12 cellular contexts compared by ENCODE assay signal in genomic region chr22:37240941-37241320, GRCh38. TPM values are rescaled to one million over a fixed set of nuclear protein-coding genes. Genes with fewer than 3 reads are reported as not detected.
A peak's percentile ranks its signal among the peaks of the same experiment; 100 is the strongest.
DNase-seq lines count a peak whose midpoint lies in the region; ATAC-seq and TF ChIP-seq lines count a peak whose summit lies in the region.
"Had no signal": no experiment of that assay in that cellular context is flagged by ENCODE, and none has a peak within 500 bp of the region (broad histone marks: within the 10 kb centered on the region; RNA-seq: fewer than 3 reads in every experiment).

No MANE protein-coding gene starts in this region.

- H3K4me1 Mint-ChIP-seq in CD4-positive, alpha-beta memory T cell = peaks cover 52 to 91% (median 70%) of the 10 kb centered on the region in 4 donors
- peaks cover 69% of the 10 kb centered on the region for H3K4me1 Mint-ChIP-seq in activated naive CD4-positive, alpha-beta T cell treated with anti-CD3 and anti-CD28 coated beads, Interleukin-2, amount 50 U/mL, for 24 hours

- H3K79me1 ChIP-seq in IMR-90 (ENCODE audit: low read depth in 1 of 2, low read length in 2 of 2) (peaks cover 8 to 21% of the 10 kb centered on the region in 2 experiments; a peak in 3 of 4 replicates), neuronal stem cell (ENCODE audit: low read depth, low read length) (no peaks in the 10 kb centered on the region)

- peak overlapping the region; percentile 23 for H2AK9ac ChIP-seq in IMR-90 (replicated peaks; ENCODE audit: low read depth, low read length, poor library complexity)

- CTCF ChIA-PET in CD4-positive, alpha-beta memory T cell (lab: Charles Lee; ENCODE audit: partially characterized antibody) = interaction anchor here (0.8 to 19.1 kb wide), 5 partner anchors 10 to 42 kb away, joined by 3 to 491 read pairs (median 87); no protein-coding TSS in a partner anchor
- CTCF ChIA-PET in IMR-90 (lab: Yijun Ruan, JAX) = no interaction called here

- TF ChIP-seq POLR2A in IMR-90 (IDR thresholded peaks at IDR 0.05; ENCODE audit: low read depth, low read length) = no peak

- in situ Hi-C loops in IMR-90 (cut with MboI; ENCODE audit: low sequenced_read_pairs) = no loop called here

- H4K5ac ChIP-seq in IMR-90 (ENCODE audit: low read depth, low read length) = no peak overlapping the region

- H2AFZ ChIP-seq in IMR-90 (replicated peaks; ENCODE audit: low read length, poor library complexity) = no peak overlapping the region
- peak overlapping the region; percentile 26 for H2AFZ ChIP-seq in neuronal stem cell (ENCODE audit: low read length)

- H4K91ac ChIP-seq in IMR-90 (ENCODE audit: insufficient read depth, low read depth, low read length) (no peak overlapping the region), neuronal stem cell (ENCODE audit: low read depth, low read length, poor library complexity) (no peak overlapping the region)

- H2BK20ac ChIP-seq in IMR-90 (ENCODE audit: low read depth, low read length) = no peak overlapping the region

- dilution Hi-C loops in IMR-90 (cut with HindIII; ENCODE audit: low sequenced_read_pairs, unreplicated experiment) = no loop called here

- H3K4me3 ChIP-seq in CD4-positive, alpha-beta memory T cell (ENCODE audit: low read length in 2 of 2) = peak overlapping the region; percentile 67 to 99
- H3K4me3 ChIP-seq in IMR-90 (ENCODE audit: insufficient read depth, low read depth, low read length) (no peak overlapping the region), neuronal stem cell (ENCODE audit: low read length in 2 of 2) (no peak overlapping the region)

- intact Hi-C loops in CD4-positive, alpha-beta memory T cell (cut with micrococcal nuclease) = loop anchor here (5.0 kb wide), 3 partner anchors 74 to 366 kb away; partner anchors contain the start of gene GGA1
- intact Hi-C loops in IMR-90 (cut with micrococcal nuclease) = no loop called here

- H3K27ac Mint-ChIP-seq in CD4-positive, alpha-beta memory T cell = peak overlapping the region; percentile 87 to 98 (median 97)
- peak overlapping the region; percentile 84 for H3K27ac Mint-ChIP-seq in activated naive CD4-positive, alpha-beta T cell treated with anti-CD3 and anti-CD28 coated beads, Interleukin-2, amount 50 U/mL, for 24 hours

- H3K23ac ChIP-seq in IMR-90 (ENCODE audit: low read depth, low read length) = no peak overlapping the region
- H3K23ac ChIP-seq in neuronal stem cell (ENCODE audit: low read depth, low read length, poor library complexity) = no peak overlapping the region

- H3K27me3 Mint-ChIP-seq in CD4-positive, alpha-beta memory T cell = no peaks in the 10 kb centered on the region
- H3K27me3 Mint-ChIP-seq in activated naive CD4-positive, alpha-beta T cell treated with anti-CD3 and anti-CD28 coated beads, Interleukin-2, amount 50 U/mL, for 24 hours = no peaks in the 10 kb centered on the region

- H3K4ac ChIP-seq in IMR-90 (ENCODE audit: low read depth, low read length) (no peak overlapping the region), neuronal stem cell (ENCODE audit: low read length) (no peak overlapping the region)

- H2BK120ac ChIP-seq in IMR-90 (ENCODE audit: low read depth, low read length) = no peak overlapping the region
- H2BK120ac ChIP-seq in neuronal stem cell (ENCODE audit: low read depth, low read length) = no peak overlapping the region

- peaks cover 36 to 68% of the 10 kb centered on the region in 2 donors for H3K36me3 Mint-ChIP-seq in CD4-positive, alpha-beta memory T cell
- peaks cover 25% of the 10 kb centered on the region for H3K36me3 Mint-ChIP-seq in activated naive CD4-positive, alpha-beta T cell treated with anti-CD3 and anti-CD28 coated beads, Interleukin-2, amount 50 U/mL, for 24 hours

- no peaks in the 10 kb centered on the region for H4K20me1 ChIP-seq in IMR-90 (ENCODE audit: insufficient read depth, low read length)

- peaks cover 0 to 2% (median 0%) of the 10 kb centered on the region in 8 donors for H3K9me3 Mint-ChIP-seq in CD4-positive, alpha-beta memory T cell
- no peaks in the 10 kb centered on the region for H3K9me3 Mint-ChIP-seq in activated naive CD4-positive, alpha-beta T cell treated with anti-CD3 and anti-CD28 coated beads, Interleukin-2, amount 50 U/mL, for 24 hours

- H2BK12ac ChIP-seq in neuronal stem cell (ENCODE audit: low read length) = no peak overlapping the region

- peak in 1 of 5 donors; percentile 59 for DNase-seq in CD4-positive, alpha-beta memory T cell
- DNase-seq in IMR-90 (no peak), neuronal stem cell (ENCODE audit: low spot score) (no peak), COLO829 (ENCODE audit: low spot score) (no peak), AG08396 (ENCODE audit: low spot score) (no peak)
- DNase-seq: Calu3, OCI-M1 had no signal

- H3K4me1 ChIP-seq in CD4-positive, alpha-beta memory T cell (ENCODE audit: insufficient read depth, low read length) = peaks cover 78% of the 10 kb centered on the region
- H3K4me1 ChIP-seq in IMR-90 (ENCODE audit: control insufficient read depth, insufficient read depth, low read length) (peaks cover 15% of the 10 kb centered on the region), neuronal stem cell (ENCODE audit: control insufficient read depth in 2 of 2, insufficient read depth in 1 of 2, low read depth in 1 of 2, low read length in 2 of 2) (peaks cover 9 to 10% of the 10 kb centered on the region in 2 donors)

- peaks cover 30% of the 10 kb centered on the region for H3K36me3 ChIP-seq in CD4-positive, alpha-beta memory T cell (ENCODE audit: insufficient read depth, low read length)
- H3K36me3 ChIP-seq in IMR-90 (ENCODE audit: control insufficient read depth, insufficient read depth, low read length) = no peaks in the 10 kb centered on the region
- H3K36me3 ChIP-seq in neuronal stem cell (replicated peaks in 1 of 2; ENCODE audit: control insufficient read depth in 2 of 2, insufficient read depth in 2 of 2, low read length in 2 of 2) = no peaks in the 10 kb centered on the region

- ATAC-seq in IMR-90 (ENCODE audit: low read depth) (no peak), GM18520 (IDR thresholded peaks at IDR 0.05; ENCODE audit: unreplicated experiment) (no peak), GM21515 (IDR thresholded peaks at IDR 0.05; ENCODE audit: unreplicated experiment) (no peak)

- no peak overlapping the region for H3K56ac ChIP-seq in IMR-90 (ENCODE audit: extremely low read depth, insufficient read depth, low read length)

- POLR2A ChIA-PET in CD4-positive, alpha-beta memory T cell (lab: Charles Lee; ENCODE audit: partially characterized antibody) = interaction anchor here (0.8 to 18.6 kb wide), 10 partner anchors 10 to 244 kb away, joined by 3 to 646 read pairs (median 47); partner anchors contain the start of genes IL2RB and MFNG
- POLR2A ChIA-PET in IMR-90 (lab: Charles Lee; ENCODE audit: unreplicated experiment) = no interaction called here

- H3K27ac ChIP-seq in CD4-positive, alpha-beta memory T cell (ENCODE audit: low read depth, low read length) = peak overlapping the region; percentile 91
- H3K27ac ChIP-seq in IMR-90 (ENCODE audit: insufficient read depth, low read length) (no peak overlapping the region), neuronal stem cell (replicated peaks; ENCODE audit: low read length) (no peak overlapping the region)

- no TSS peak for BruUV-seq in IMR-90 (replicated peaks; lab: Mats Ljungman, UMichigan)

- TF ChIP-seq RAD21 in IMR-90 (IDR thresholded peaks at IDR 0.05; ENCODE audit: low read length) = no peak

- H3K9me3 ChIP-seq in CD4-positive, alpha-beta memory T cell (ENCODE audit: control insufficient read depth in 1 of 2, low read length in 2 of 2) = no peaks in the 10 kb centered on the region
- H3K9me3 ChIP-seq in IMR-90 (ENCODE audit: control insufficient read depth, insufficient read depth, low read length) = no peaks in the 10 kb centered on the region
- H3K9me3 ChIP-seq in neuronal stem cell (replicated peaks in 1 of 2; ENCODE audit: control insufficient read depth in 2 of 2, insufficient read depth in 1 of 2, low read depth in 1 of 2, low read length in 2 of 2) = no peaks in the 10 kb centered on the region

- H3K9ac ChIP-seq in IMR-90 (ENCODE audit: low read depth, low read length) = no peak overlapping the region
- peak overlapping the region; percentile 46 for H3K9ac ChIP-seq in neuronal stem cell (ENCODE audit: low read depth, low read length, poor library complexity)

- no peak for TF ChIP-seq CTCF in IMR-90 (conservative IDR thresholded peaks at IDR 0.05; ENCODE audit: low read depth, low read length)

- H3K4me2 ChIP-seq in IMR-90 (ENCODE audit: low read depth, low read length) (no peak overlapping the region), neuronal stem cell (ENCODE audit: insufficient read depth, low read length, poor library complexity, severe bottlenecking) (no peak overlapping the region)

- H2BK5ac ChIP-seq in IMR-90 (ENCODE audit: low read depth, low read length, poor library complexity, severe bottlenecking) = no peak overlapping the region
- H2BK5ac ChIP-seq in neuronal stem cell (ENCODE audit: low read length) = no peak overlapping the region

- H2BK15ac ChIP-seq in IMR-90 (ENCODE audit: low read depth, low read length) (no peak overlapping the region), neuronal stem cell (ENCODE audit: low read length) (peak overlapping the region; percentile 7)

- 94% methylated on average over 5 of the region's 7 CpGs; no CpG with 5 or more reads in 1 of the 2 experiments for WGBS in IMR-90 (ENCODE audit: extremely low coverage in 2 of 2, insufficient read length in 1 of 2), 2 experiments
- WGBS in neuronal stem cell (ENCODE audit: extremely low coverage in 2 of 2, insufficient read length in 2 of 2, insufficient replicate concordance in 1 of 2), 2 donors = no CpG with 5 or more reads among the region's 7 CpGs

- H3K27me3 ChIP-seq in CD4-positive, alpha-beta memory T cell (ENCODE audit: insufficient read depth, low read length) = no peaks in the 10 kb centered on the region
- H3K27me3 ChIP-seq in IMR-90 (ENCODE audit: control insufficient read depth, insufficient read depth, low read length) (no peaks in the 10 kb centered on the region), neuronal stem cell (ENCODE audit: control insufficient read depth in 3 of 3, insufficient read depth in 3 of 3, low read depth in 1 of 3, low read length in 3 of 3) (peaks cover 0 to 22% (median 0%) of the 10 kb centered on the region in 3 experiments)

- H3K4me3 Mint-ChIP-seq in CD4-positive, alpha-beta memory T cell = peak overlapping the region; percentile 91 to 99 (median 96)
- peak overlapping the region; percentile 86 for H3K4me3 Mint-ChIP-seq in activated naive CD4-positive, alpha-beta T cell treated with anti-CD3 and anti-CD28 coated beads, Interleukin-2, amount 50 U/mL, for 24 hours

- H4K8ac ChIP-seq in IMR-90 (ENCODE audit: low read depth in 2 of 2, low read length in 2 of 2) = no peak overlapping the region
- H4K8ac ChIP-seq in neuronal stem cell (ENCODE audit: low read depth, low read length) = no peak overlapping the region

- H3K14ac ChIP-seq in IMR-90 (replicated peaks; ENCODE audit: low read depth, low read length) = no peak overlapping the region
- H3K14ac ChIP-seq in neuronal stem cell (ENCODE audit: low read length) = peak overlapping the region; percentile 94

- peaks cover 3% of the 10 kb centered on the region for H3K9me1 ChIP-seq in IMR-90 (ENCODE audit: insufficient read depth, low read length)

- H2AK5ac ChIP-seq in IMR-90 (ENCODE audit: low read depth, low read length) = no peak overlapping the region
- H2AK5ac ChIP-seq in neuronal stem cell (ENCODE audit: low read depth, low read length) = peak overlapping the region; percentile 67

- H3K18ac ChIP-seq in IMR-90 (ENCODE audit: low read depth, low read length) (no peak overlapping the region), neuronal stem cell (ENCODE audit: low read length) (peak overlapping the region; percentile 68)

RNA-seq across cellular contexts. Expression of gene RAC2, which starts 3.1 kb away (rescaled TPM):
- 100 to 1,000 TPM; 304 to 318 TPM for total RNA-seq in CD4-positive, alpha-beta memory T cell
- polyA plus RNA-seq in CD4-positive, alpha-beta memory T cell = 100 to 1,000 TPM; 724 to 917 TPM
- 10.0 and 11.1 TPM in 2 replicates for total RNA-seq in IMR-90 (2012; rRNA removed)
- 72.3 and 77.1 TPM in 2 replicates for polyA plus RNA-seq in IMR-90 (2012; rRNA removed)
- polyA plus RNA-seq in IMR-90 (2012; cell fraction: cytosol; rRNA removed) = 56.9 and 106 TPM in 2 replicates
- 33.8 and 79.6 TPM in 2 replicates for polyA plus RNA-seq in IMR-90 (2012; cell fraction: nucleus; rRNA removed; ENCODE audit: low replicate concordance)
- 1.2 TPM for polyA plus RNA-seq in neuronal stem cell (2013, experiment 1 of 2)
- polyA plus RNA-seq in neuronal stem cell (2013, experiment 2 of 2) = 1.1 TPM
- total RNA-seq: myocyte had no signal

RNA-seq across cellular contexts. Expression of gene SSTR3, which starts 28.7 kb away (rescaled TPM):
- total RNA-seq in CD4-positive, alpha-beta memory T cell = 1 to 10 TPM; 8.2 to 9.3 TPM
- 1 to 10 TPM in 1 of 2 donors, under 1 TPM in 1; 0.50 to 1.4 TPM for polyA plus RNA-seq in CD4-positive, alpha-beta memory T cell
- total RNA-seq in IMR-90 (2012; rRNA removed) = under 0.01 TPM in 2 replicates
- 0.07 TPM in 2 replicates for polyA plus RNA-seq in IMR-90 (2012; rRNA removed)
- polyA plus RNA-seq in IMR-90 (2012; cell fraction: cytosol; rRNA removed) = 0.03 and 0.04 TPM in 2 replicates
- 0.09 and 0.16 TPM in 2 replicates for polyA plus RNA-seq in IMR-90 (2012; cell fraction: nucleus; rRNA removed; ENCODE audit: low replicate concordance)
- polyA plus RNA-seq in neuronal stem cell (2013, experiment 1 of 2) = 0.22 TPM
- polyA plus RNA-seq in neuronal stem cell (2013, experiment 2 of 2) = 0.28 TPM
- total RNA-seq: Calu3, LHCN-M2, myocyte had no signal

RNA-seq across cellular contexts. Expression of gene CYTH4, which starts 41.4 kb away (rescaled TPM):
- total RNA-seq in CD4-positive, alpha-beta memory T cell = 100 to 1,000 TPM; 169 to 177 TPM
- polyA plus RNA-seq in CD4-positive, alpha-beta memory T cell = 10 to 100 TPM; 39.4 to 57.0 TPM
- total RNA-seq in IMR-90 (2012; rRNA removed) = 0.28 and 0.36 TPM in 2 replicates
- polyA plus RNA-seq in IMR-90 (2012; rRNA removed) = 0.55 and 0.85 TPM in 2 replicates
- polyA plus RNA-seq in IMR-90 (2012; cell fraction: cytosol; rRNA removed) = 0.38 TPM in 2 replicates
- polyA plus RNA-seq in IMR-90 (2012; cell fraction: nucleus; rRNA removed; ENCODE audit: low replicate concordance) = 0.68 and 0.84 TPM in 2 replicates
- not detected for polyA plus RNA-seq in neuronal stem cell (2013, experiment 1 of 2)
- polyA plus RNA-seq in neuronal stem cell (2013, experiment 2 of 2) = not detected
- total RNA-seq: LHCN-M2, myocyte had no signal

RNA-seq across cellular contexts. Expression of gene C1QTNF6, which starts 52.9 kb away (rescaled TPM):
- total RNA-seq in CD4-positive, alpha-beta memory T cell = 10 to 100 TPM; 23.1 to 24.8 TPM
- polyA plus RNA-seq in CD4-positive, alpha-beta memory T cell = under 1 TPM; 0.49 to 0.89 TPM
- total RNA-seq in IMR-90 (2012; rRNA removed) = 1.1 TPM in 2 replicates
- polyA plus RNA-seq in IMR-90 (2012; rRNA removed) = 10.0 and 10.9 TPM in 2 replicates
- 3.1 and 9.8 TPM in 2 replicates for polyA plus RNA-seq in IMR-90 (2012; cell fraction: cytosol; rRNA removed)
- polyA plus RNA-seq in IMR-90 (2012; cell fraction: nucleus; rRNA removed; ENCODE audit: low replicate concordance) = 53.9 and 59.1 TPM in 2 replicates
- polyA plus RNA-seq in neuronal stem cell (2013, experiment 1 of 2) = 17.0 TPM
- polyA plus RNA-seq in neuronal stem cell (2013, experiment 2 of 2) = 18.2 TPM

Comparison
In these comparisons a context has a peak if more than half of its experiments do, and no peak if none do; other contexts are left out.
1. H3K4me3 ChIP-seq: peak in CD4-positive, alpha-beta memory T cell (2 of 2); none in IMR-90 (single experiment) and neuronal stem cell (0 of 2).
2. RNA of gene RAC2, which starts 3.1 kb away (total RNA-seq): 304 to 318 TPM in CD4-positive, alpha-beta memory T cell; 10.0 to 11.1 TPM in IMR-90; every median in the first group is over 10 times any median in the second.
3. RNA of gene CYTH4, which starts 41.4 kb away (total RNA-seq): 169 to 177 TPM in CD4-positive, alpha-beta memory T cell; 0.28 to 0.36 TPM in IMR-90; every median in the first group is over 100 times any median in the second.